ENCODE assay signal across 1 cellular context in genomic region chr1:28505406-28506187, GRCh38.
TF ChIP-seq lines count a peak whose summit lies in the region.

A gene with protein sequence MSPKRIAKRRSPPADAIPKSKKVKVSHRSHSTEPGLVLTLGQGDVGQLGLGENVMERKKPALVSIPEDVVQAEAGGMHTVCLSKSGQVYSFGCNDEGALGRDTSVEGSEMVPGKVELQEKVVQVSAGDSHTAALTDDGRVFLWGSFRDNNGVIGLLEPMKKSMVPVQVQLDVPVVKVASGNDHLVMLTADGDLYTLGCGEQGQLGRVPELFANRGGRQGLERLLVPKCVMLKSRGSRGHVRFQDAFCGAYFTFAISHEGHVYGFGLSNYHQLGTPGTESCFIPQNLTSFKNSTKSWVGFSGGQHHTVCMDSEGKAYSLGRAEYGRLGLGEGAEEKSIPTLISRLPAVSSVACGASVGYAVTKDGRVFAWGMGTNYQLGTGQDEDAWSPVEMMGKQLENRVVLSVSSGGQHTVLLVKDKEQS (plus strand): TSS chr1:28506043. CDS start chr1:28529867, 23,824 bp downstream.

TF ChIP-seq in K562, 482 proteins besides CTCF, POLR2A, EP300 and RAD21 (continued from another document and continues in another):
- no peak for TF ChIP-seq CEBPG (CRISPR knock-in tag; IDR thresholded peaks at IDR 0.05)
- peak in 1 of 2 experiments; percentile 45; a peak in 1 of 4 replicates for TF ChIP-seq CEBPG (tag; conservative IDR thresholded peaks at IDR 0.05 in 1 of 2, IDR thresholded peaks at IDR 0.05 in 1 of 2)
- peak; percentile 45 for TF ChIP-seq ESRRA (IDR thresholded peaks at IDR 0.05; ENCODE audit: borderline replicate concordance, low read depth)
- no peak for TF ChIP-seq ZNF592 (IDR thresholded peaks at IDR 0.05)
- peak; percentile 16; the same call in 1 of the 2 replicates for TF ChIP-seq DMBX1 (CRISPR knock-in tag; IDR thresholded peaks at IDR 0.05; ENCODE audit: borderline replicate concordance)
- peak; percentile 78 for TF ChIP-seq SP1 (CRISPR knock-in tag; IDR thresholded peaks at IDR 0.05)
- TF ChIP-seq PTRF (tag; IDR thresholded peaks at IDR 0.05): 0 out of 2 replicates have a peak, but pooled peaks have one; percentile 17
- no peak for TF ChIP-seq TAF15 (IDR thresholded peaks at IDR 0.05; ENCODE audit: low read depth, low read length)
- peak; percentile 100 for TF ChIP-seq SUPT5H (IDR thresholded peaks at IDR 0.05)
- TF ChIP-seq GATAD2B (IDR thresholded peaks at IDR 0.05; ENCODE audit: borderline replicate concordance): no peak
- no peak for TF ChIP-seq CBX8 (IDR thresholded peaks at IDR 0.05; ENCODE audit: borderline replicate concordance, extremely low read depth, low read depth, low read length, poor library complexity, severe bottlenecking)
- TF ChIP-seq BMI1 (IDR thresholded peaks at IDR 0.05; ENCODE audit: low read length): no peak; the same call in 1 of the 2 replicates
- no peak for TF ChIP-seq SRSF7 (optimal IDR thresholded peaks at IDR 0.05; ENCODE audit: low read depth, low read length)
- TF ChIP-seq ZNF217 (CRISPR knock-in tag; IDR thresholded peaks at IDR 0.05): no peak
- TF ChIP-seq NUFIP1 (IDR thresholded peaks at IDR 0.05; ENCODE audit: partially characterized antibody): peak; percentile 28
- TF ChIP-seq TEAD1 (CRISPR knock-in tag; IDR thresholded peaks at IDR 0.05): peak; percentile 50 to 98; a peak in 2 of 4 replicates
- TF ChIP-seq ATF1 (CRISPR knock-in tag; IDR thresholded peaks at IDR 0.05): no peak
- peak; percentile 70 for TF ChIP-seq ATF1 (tag; IDR thresholded peaks at IDR 0.05)
- no peak for TF ChIP-seq COPS2 (conservative IDR thresholded peaks at IDR 0.05)
- no peak for TF ChIP-seq JUN (IDR thresholded peaks at IDR 0.05; ENCODE audit: borderline replicate concordance, low read depth, low read length)
- no peak for TF ChIP-seq JUN (CRISPR knock-in tag; IDR thresholded peaks at IDR 0.05; ENCODE audit: borderline replicate concordance)
- no peak for TF ChIP-seq NR2C2 (CRISPR knock-in tag; IDR thresholded peaks at IDR 0.05)
- peak; percentile 7; the same call in 1 of the 2 replicates for TF ChIP-seq NR2C2 (tag; IDR thresholded peaks at IDR 0.05)
- TF ChIP-seq, protein P1, sequence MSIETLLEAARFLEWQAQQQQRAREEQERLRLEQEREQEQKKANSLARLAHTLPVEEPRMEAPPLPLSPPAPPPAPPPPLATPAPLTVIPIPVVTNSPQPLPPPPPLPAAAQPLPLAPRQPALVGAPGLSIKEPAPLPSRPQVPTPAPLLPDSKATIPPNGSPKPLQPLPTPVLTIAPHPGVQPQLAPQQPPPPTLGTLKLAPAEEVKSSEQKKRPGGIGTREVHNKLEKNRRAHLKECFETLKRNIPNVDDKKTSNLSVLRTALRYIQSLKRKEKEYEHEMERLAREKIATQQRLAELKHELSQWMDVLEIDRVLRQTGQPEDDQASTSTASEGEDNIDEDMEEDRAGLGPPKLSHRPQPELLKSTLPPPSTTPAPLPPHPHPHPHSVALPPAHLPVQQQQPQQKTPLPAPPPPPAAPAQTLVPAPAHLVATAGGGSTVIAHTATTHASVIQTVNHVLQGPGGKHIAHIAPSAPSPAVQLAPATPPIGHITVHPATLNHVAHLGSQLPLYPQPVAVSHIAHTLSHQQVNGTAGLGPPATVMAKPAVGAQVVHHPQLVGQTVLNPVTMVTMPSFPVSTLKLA (conservative IDR thresholded peaks at IDR 0.05): peak in 1 of 2 experiments; percentile 75; a peak in 2 of 4 replicates
- no peak for TF ChIP-seq ETS2 (tag; IDR thresholded peaks at IDR 0.05; ENCODE audit: borderline replicate concordance, poor library complexity, severe bottlenecking)
- TF ChIP-seq ZNF146 (CRISPR knock-in tag; IDR thresholded peaks at IDR 0.05; ENCODE audit: unreplicated experiment): no peak
- TF ChIP-seq, protein P2, sequence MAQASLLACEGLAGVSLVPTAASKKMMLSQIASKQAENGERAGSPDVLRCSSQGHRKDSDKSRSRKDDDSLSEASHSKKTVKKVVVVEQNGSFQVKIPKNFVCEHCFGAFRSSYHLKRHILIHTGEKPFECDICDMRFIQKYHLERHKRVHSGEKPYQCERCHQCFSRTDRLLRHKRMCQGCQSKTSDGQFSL (CRISPR knock-in tag; IDR thresholded peaks at IDR 0.05): no peak; the same call in 1 of the 2 replicates
- TF ChIP-seq, protein P2 (tag; IDR thresholded peaks at IDR 0.05): no peak
- TF ChIP-seq, protein P3, sequence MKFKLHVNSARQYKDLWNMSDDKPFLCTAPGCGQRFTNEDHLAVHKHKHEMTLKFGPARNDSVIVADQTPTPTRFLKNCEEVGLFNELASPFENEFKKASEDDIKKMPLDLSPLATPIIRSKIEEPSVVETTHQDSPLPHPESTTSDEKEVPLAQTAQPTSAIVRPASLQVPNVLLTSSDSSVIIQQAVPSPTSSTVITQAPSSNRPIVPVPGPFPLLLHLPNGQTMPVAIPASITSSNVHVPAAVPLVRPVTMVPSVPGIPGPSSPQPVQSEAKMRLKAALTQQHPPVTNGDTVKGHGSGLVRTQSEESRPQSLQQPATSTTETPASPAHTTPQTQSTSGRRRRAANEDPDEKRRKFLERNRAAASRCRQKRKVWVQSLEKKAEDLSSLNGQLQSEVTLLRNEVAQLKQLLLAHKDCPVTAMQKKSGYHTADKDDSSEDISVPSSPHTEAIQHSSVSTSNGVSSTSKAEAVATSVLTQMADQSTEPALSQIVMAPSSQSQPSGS (CRISPR knock-in tag; IDR thresholded peaks at IDR 0.05): no peak
- TF ChIP-seq, protein P4, sequence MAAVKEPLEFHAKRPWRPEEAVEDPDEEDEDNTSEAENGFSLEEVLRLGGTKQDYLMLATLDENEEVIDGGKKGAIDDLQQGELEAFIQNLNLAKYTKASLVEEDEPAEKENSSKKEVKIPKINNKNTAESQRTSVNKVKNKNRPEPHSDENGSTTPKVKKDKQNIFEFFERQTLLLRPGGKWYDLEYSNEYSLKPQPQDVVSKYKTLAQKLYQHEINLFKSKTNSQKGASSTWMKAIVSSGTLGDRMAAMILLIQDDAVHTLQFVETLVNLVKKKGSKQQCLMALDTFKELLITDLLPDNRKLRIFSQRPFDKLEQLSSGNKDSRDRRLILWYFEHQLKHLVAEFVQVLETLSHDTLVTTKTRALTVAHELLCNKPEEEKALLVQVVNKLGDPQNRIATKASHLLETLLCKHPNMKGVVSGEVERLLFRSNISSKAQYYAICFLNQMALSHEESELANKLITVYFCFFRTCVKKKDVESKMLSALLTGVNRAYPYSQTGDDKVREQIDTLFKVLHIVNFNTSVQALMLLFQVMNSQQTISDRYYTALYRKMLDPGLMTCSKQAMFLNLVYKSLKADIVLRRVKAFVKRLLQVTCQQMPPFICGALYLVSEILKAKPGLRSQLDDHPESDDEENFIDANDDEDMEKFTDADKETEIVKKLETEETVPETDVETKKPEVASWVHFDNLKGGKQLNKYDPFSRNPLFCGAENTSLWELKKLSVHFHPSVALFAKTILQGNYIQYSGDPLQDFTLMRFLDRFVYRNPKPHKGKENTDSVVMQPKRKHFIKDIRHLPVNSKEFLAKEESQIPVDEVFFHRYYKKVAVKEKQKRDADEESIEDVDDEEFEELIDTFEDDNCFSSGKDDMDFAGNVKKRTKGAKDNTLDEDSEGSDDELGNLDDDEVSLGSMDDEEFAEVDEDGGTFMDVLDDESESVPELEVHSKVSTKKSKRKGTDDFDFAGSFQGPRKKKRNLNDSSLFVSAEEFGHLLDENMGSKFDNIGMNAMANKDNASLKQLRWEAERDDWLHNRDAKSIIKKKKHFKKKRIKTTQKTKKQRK (IDR thresholded peaks at IDR 0.05; ENCODE audit: borderline replicate concordance, low read depth, low read length): no peak
- TF ChIP-seq ZNF41 (CRISPR knock-in tag; conservative IDR thresholded peaks at IDR 0.05): no peak
- TF ChIP-seq ZNF512 (tag; IDR thresholded peaks at IDR 0.05): no peak
- TF ChIP-seq OTX1 (CRISPR knock-in tag; IDR thresholded peaks at IDR 0.05): no peak; the same call in 1 of the 2 replicates
- no peak for TF ChIP-seq MAX (CRISPR knock-in tag; IDR thresholded peaks at IDR 0.05)
- TF ChIP-seq, protein P5, sequence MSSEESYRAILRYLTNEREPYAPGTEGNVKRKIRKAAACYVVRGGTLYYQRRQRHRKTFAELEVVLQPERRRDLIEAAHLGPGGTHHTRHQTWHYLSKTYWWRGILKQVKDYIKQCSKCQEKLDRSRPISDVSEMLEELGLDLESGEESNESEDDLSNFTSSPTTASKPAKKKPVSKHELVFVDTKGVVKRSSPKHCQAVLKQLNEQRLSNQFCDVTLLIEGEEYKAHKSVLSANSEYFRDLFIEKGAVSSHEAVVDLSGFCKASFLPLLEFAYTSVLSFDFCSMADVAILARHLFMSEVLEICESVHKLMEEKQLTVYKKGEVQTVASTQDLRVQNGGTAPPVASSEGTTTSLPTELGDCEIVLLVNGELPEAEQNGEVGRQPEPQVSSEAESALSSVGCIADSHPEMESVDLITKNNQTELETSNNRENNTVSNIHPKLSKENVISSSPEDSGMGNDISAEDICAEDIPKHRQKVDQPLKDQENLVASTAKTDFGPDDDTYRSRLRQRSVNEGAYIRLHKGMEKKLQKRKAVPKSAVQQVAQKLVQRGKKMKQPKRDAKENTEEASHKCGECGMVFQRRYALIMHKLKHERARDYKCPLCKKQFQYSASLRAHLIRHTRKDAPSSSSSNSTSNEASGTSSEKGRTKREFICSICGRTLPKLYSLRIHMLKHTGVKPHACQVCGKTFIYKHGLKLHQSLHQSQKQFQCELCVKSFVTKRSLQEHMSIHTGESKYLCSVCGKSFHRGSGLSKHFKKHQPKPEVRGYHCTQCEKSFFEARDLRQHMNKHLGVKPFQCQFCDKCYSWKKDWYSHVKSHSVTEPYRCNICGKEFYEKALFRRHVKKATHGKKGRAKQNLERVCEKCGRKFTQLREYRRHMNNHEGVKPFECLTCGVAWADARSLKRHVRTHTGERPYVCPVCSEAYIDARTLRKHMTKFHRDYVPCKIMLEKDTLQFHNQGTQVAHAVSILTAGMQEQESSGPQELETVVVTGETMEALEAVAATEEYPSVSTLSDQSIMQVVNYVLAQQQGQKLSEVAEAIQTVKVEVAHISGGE (CRISPR knock-in tag; IDR thresholded peaks at IDR 0.05): no peak
- TF ChIP-seq ZC3H4 (CRISPR knock-in tag; IDR thresholded peaks at IDR 0.05; ENCODE audit: borderline replicate concordance): no peak
- peak; percentile 82 for TF ChIP-seq NFRKB (IDR thresholded peaks at IDR 0.05; ENCODE audit: low read depth)
- peak; percentile 92 for TF ChIP-seq MYC (IDR thresholded peaks at IDR 0.05; ENCODE audit: low read depth, low read length)
- TF ChIP-seq MYC (CRISPR knock-in tag; IDR thresholded peaks at IDR 0.05; ENCODE audit: borderline replicate concordance, low read depth): no peak
- no peak for TF ChIP-seq CHD4 (IDR thresholded peaks at IDR 0.05; ENCODE audit: insufficient read depth, insufficient replicate concordance, low read depth, low read length, poor library complexity, severe bottlenecking)
- TF ChIP-seq ILK (tag; IDR thresholded peaks at IDR 0.05; ENCODE audit: borderline replicate concordance, low read depth): no peak
- TF ChIP-seq SRSF1 (IDR thresholded peaks at IDR 0.05; ENCODE audit: low read depth, low read length): no peak
